In genomic region chr1:57741521-57741920, GRCh38 we compare ENCODE assay signal across 23 cellular contexts.
A peak's percentile ranks its signal among the peaks of the same experiment; 100 is the strongest.
DNase-seq lines count a peak whose midpoint lies in the region; ATAC-seq, FAIRE-seq and TF ChIP-seq lines count a peak whose summit lies in the region.
"Had no signal": no experiment of that assay in that cellular context is flagged by ENCODE, and none has a peak within 500 bp of the region (broad histone marks: within the 10 kb centered on the region; RNA-seq: fewer than 3 reads in every experiment).

No MANE protein-coding gene starts in this region.

- no peak overlapping the region for H3K4me3 Mint-ChIP-seq in natural killer cell
- H3K4me3 Mint-ChIP-seq: activated T-helper 1 cell treated with anti-CD3 and anti-CD28 coated beads, Interleukin-12 subunit alpha, Interleukin-12 subunit beta, Interleukin-2, Interleukin-4 antibody, amounts not matched to agents 30 ng/mL and 10 ng/mL and 1 ng/mL, durations not matched to agents 14 hours and 24 hours and 36 hours; nephron progenitor cell; stimulated activated naive CD8-positive, alpha-beta T cell treated with anti-CD3 and anti-CD28 coated beads, Interleukin-15, Interleukin-2, amounts not matched to agents 100 ng/mL and 50 ng/mL, for 24 hours had no signal

- H3K36me3 Mint-ChIP-seq in natural killer cell, result no peaks in the 10 kb centered on the region

- intact Hi-C loops in natural killer cell (cut with micrococcal nuclease), result no loop called here

- H3K27me3 Mint-ChIP-seq in natural killer cell (ENCODE audit: low read depth in 2 of 2), result peaks cover 0 to 7% of the 10 kb centered on the region in 2 donors
- H3K27me3 Mint-ChIP-seq: stimulated activated naive CD8-positive, alpha-beta T cell treated with anti-CD3 and anti-CD28 coated beads, Interleukin-15, Interleukin-2, amounts not matched to agents 100 ng/mL and 50 ng/mL, for 24 hours had no signal

- H3K9me3 Mint-ChIP-seq in natural killer cell, result no peaks in the 10 kb centered on the region
- H3K9me3 Mint-ChIP-seq: activated T-helper 1 cell treated with anti-CD3 and anti-CD28 coated beads, Interleukin-12 subunit alpha, Interleukin-12 subunit beta, Interleukin-2, Interleukin-4 antibody, amounts not matched to agents 30 ng/mL and 10 ng/mL and 1 ng/mL, durations not matched to agents 14 hours and 24 hours and 36 hours; nephron progenitor cell; stimulated activated naive CD8-positive, alpha-beta T cell treated with anti-CD3 and anti-CD28 coated beads, Interleukin-15, Interleukin-2, amounts not matched to agents 100 ng/mL and 50 ng/mL, for 24 hours had no signal

- ATAC-seq in GM18519 (IDR thresholded peaks at IDR 0.05; ENCODE audit: low FRiP score, unreplicated experiment) (peak; percentile 98), GM21423 (IDR thresholded peaks at IDR 0.05; ENCODE audit: unreplicated experiment) (peak; percentile 49), HG02973 (IDR thresholded peaks at IDR 0.05; ENCODE audit: unreplicated experiment) (peak; percentile 93), HG03575 (IDR thresholded peaks at IDR 0.05; ENCODE audit: extremely low read depth, insufficient number of reproducible peaks, low FRiP score, unreplicated experiment) (peak; percentile 90), HG02642 (IDR thresholded peaks at IDR 0.05; ENCODE audit: poor library complexity, unreplicated experiment) (no peak), natural killer cell (no peak)
- ATAC-seq: esophagus mucosa, HCT116, HepG2, left lung had no signal

- H3K4me1 Mint-ChIP-seq in natural killer cell, result peaks cover 0 to 5% of the 10 kb centered on the region in 2 donors
- H3K4me1 Mint-ChIP-seq: nephron progenitor cell had no signal

- no peak for DNase-seq in HPDE6-E6E7 (ENCODE audit: extremely low spot score)
- DNase-seq in natural killer cell, result no peak
- no peak for DNase-seq in frontal cortex (ENCODE audit: low spot score in 2 of 2)
- DNase-seq: activated CD4-positive, alpha-beta T cell treated with anti-CD3 and anti-CD28 coated beads, Interleukin-2, amount 50 U/mL, for 4 hours; anterior cingulate cortex; colonic mucosa; DMS53; hypothalamus; left lung; NCI-H1105; NCI-H524 treated with DMSO at 0.1 percent for 48 hours; nephron progenitor cell; T1000 had no signal

- no peak for TF ChIP-seq CTCF in natural killer cell (IDR thresholded peaks at IDR 0.05)

- no peak overlapping the region for H3K27ac Mint-ChIP-seq in natural killer cell
- H3K27ac Mint-ChIP-seq: activated T-helper 1 cell treated with anti-CD3 and anti-CD28 coated beads, Interleukin-12 subunit alpha, Interleukin-12 subunit beta, Interleukin-2, Interleukin-4 antibody, amounts not matched to agents 30 ng/mL and 10 ng/mL and 1 ng/mL, durations not matched to agents 14 hours and 24 hours and 36 hours; nephron progenitor cell; stimulated activated naive CD8-positive, alpha-beta T cell treated with anti-CD3 and anti-CD28 coated beads, Interleukin-15, Interleukin-2, amounts not matched to agents 100 ng/mL and 50 ng/mL, for 24 hours had no signal

- FAIRE-seq in frontal cortex (lab: Jason Lieb, UNC), result no peak
- FAIRE-seq: HepG2 had no signal

Comparison
In these comparisons a context has a peak if more than half of its experiments do, and no peak if none do; other contexts are left out.
1. ATAC-seq: peak in GM18519 (single experiment), GM21423 (single experiment), HG02973 (single experiment) and HG03575 (single experiment); none in HG02642 (single experiment) and natural killer cell (0 of 3).